Comparison of ENCODE assay signal across 9 cellular contexts in the genomic region with DNA sequence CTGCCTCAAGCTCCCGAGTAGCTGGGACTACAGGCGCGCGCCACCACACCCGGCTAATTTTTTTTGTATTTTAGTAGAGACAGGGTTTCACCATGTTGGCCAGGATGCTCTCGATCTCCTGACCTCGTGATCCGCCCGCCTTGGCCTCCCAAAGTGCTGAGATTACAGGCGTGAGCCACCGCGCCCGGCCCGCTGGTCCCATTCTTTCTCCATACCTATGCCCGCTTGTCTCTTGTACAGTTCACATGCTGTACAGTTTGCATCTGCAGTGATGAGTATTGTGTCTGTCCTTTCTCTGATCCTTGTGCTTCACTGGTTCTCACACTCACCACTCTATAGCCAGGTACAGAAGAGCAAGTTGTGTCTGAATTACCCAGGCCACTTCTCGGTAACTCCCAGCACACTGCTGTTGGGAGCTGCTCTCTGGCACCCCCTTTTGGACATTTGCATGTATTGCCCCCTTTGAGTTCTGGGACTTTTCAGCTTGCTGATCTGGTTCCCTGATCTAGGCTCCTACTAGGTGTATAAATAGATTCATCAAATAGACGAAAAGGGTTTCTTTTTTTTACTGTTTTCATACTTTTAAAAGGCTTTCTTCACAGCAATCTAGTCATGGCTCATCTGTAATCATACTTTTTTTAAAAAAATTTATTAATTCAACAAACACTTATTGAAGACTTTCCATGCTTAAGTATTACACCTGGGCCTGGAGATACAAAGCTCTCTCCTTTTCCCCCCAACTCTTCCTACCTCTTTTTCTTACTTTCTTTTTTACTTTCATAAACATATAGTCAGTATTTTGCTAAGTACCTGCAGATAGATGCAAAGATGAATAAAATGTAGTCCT. TPM values are rescaled to one million over a fixed set of nuclear protein-coding genes. Genes with fewer than 3 reads are reported as not detected.
DNase-seq lines count a peak whose midpoint lies in the region; ATAC-seq and TF ChIP-seq lines count a peak whose summit lies in the region.
"Had no signal": no experiment of that assay in that cellular context is flagged by ENCODE, and none has a peak within 500 bp of the region (broad histone marks: within the 10 kb centered on the region; RNA-seq: fewer than 3 reads in every experiment).

No MANE protein-coding gene starts in this region.

- CTCF ChIA-PET in SK-N-SH (lab: Yijun Ruan, JAX): interaction anchor here (0.6 to 6.4 kb wide), 44 partner anchors 9 to 530 kb away, joined by 3 to 58 read pairs (median 4); no protein-coding TSS in a partner anchor

- H3K36me3 ChIP-seq in MG63: no peaks in the 10 kb centered on the region
- no peaks in the 10 kb centered on the region for H3K36me3 ChIP-seq in SK-N-SH (replicated peaks in 1 of 2; ENCODE audit: control insufficient read depth in 1 of 2, insufficient read depth in 2 of 2, low read length in 1 of 2)
- H3K36me3 ChIP-seq in psoas muscle (ENCODE audit: insufficient read depth in 1 of 2, low read depth in 1 of 2): no peaks in the 10 kb centered on the region

- no peaks in the 10 kb centered on the region for H3K27me3 Mint-ChIP-seq in glutamatergic neuron (ENCODE audit: unreplicated experiment)

- H3K27ac ChIP-seq in SK-N-SH (ENCODE audit: low read depth in 2 of 2, low read length in 1 of 2) (no peak overlapping the region), psoas muscle (no peak overlapping the region)
- H3K27ac ChIP-seq: SK-N-MC had no signal

- DNase-seq in COLO829 (ENCODE audit: low spot score): peak; percentile 41
- DNase-seq in MG63: peak; percentile 25
- peak; percentile 70 for DNase-seq in SK-N-SH
- peak; percentile 59 for DNase-seq in activated naive CD4-positive, alpha-beta T cell treated with anti-CD3 and anti-CD28 coated beads, Interleukin-2, amount 50 U/mL, for 16 hours
- peak; percentile 62 for DNase-seq in glutamatergic neuron
- DNase-seq in psoas muscle: peak in 1 of 2 donors; percentile 56

- H3K4me2 ChIP-seq in SK-N-SH: no peak overlapping the region

- no peaks in the 10 kb centered on the region for H3K36me3 Mint-ChIP-seq in glutamatergic neuron (ENCODE audit: unreplicated experiment)

- no peaks in the 10 kb centered on the region for H3K4me1 Mint-ChIP-seq in glutamatergic neuron (ENCODE audit: low read depth, unreplicated experiment)

- H3K9me2 ChIP-seq in SK-N-SH: no peaks in the 10 kb centered on the region

- H3K27me3 ChIP-seq in MG63: no peaks in the 10 kb centered on the region
- H3K27me3 ChIP-seq in SK-N-SH (ENCODE audit: insufficient read depth): no peaks in the 10 kb centered on the region; the same call in 1 of the 2 replicates
- peaks cover 0 to 3% (median 0%) of the 10 kb centered on the region in 3 donors for H3K27me3 ChIP-seq in psoas muscle (ENCODE audit: insufficient read depth in 3 of 3, low read length in 2 of 3)

- H4K20me1 ChIP-seq in SK-N-SH (ENCODE audit: insufficient read depth): no peaks in the 10 kb centered on the region

- H3F3A ChIP-seq in SK-N-SH (replicated peaks; ENCODE audit: insufficient read depth): no peaks in the 10 kb centered on the region

- TF ChIP-seq CTCF in SK-N-SH (IDR thresholded peaks at IDR 0.05) (peak; percentile 99), glutamatergic neuron (IDR thresholded peaks at IDR 0.05; ENCODE audit: partially characterized antibody, unreplicated experiment) (peak; percentile 90), psoas muscle (IDR thresholded peaks at IDR 0.05) (peak; percentile 60)

- no peak overlapping the region for H3K4me3 Mint-ChIP-seq in glutamatergic neuron (ENCODE audit: unreplicated experiment)

- no peak overlapping the region for H2AFZ ChIP-seq in SK-N-SH (ENCODE audit: low read depth)

- H3K4me3 ChIP-seq in MG63: no peak overlapping the region
- H3K4me3 ChIP-seq in SK-N-SH (ENCODE audit: low read depth in 2 of 2, low read length in 1 of 2): no peak overlapping the region; a peak in 1 of 4 replicates
- H3K4me3 ChIP-seq in psoas muscle: no peak overlapping the region
- H3K4me3 ChIP-seq: SK-N-MC had no signal

- TF ChIP-seq POLR2A in GM18505 (IDR thresholded peaks at IDR 0.05; ENCODE audit: borderline replicate concordance, extremely low read depth, insufficient read depth, insufficient read length): no peak

- no peaks in the 10 kb centered on the region for H3K79me2 ChIP-seq in SK-N-SH (ENCODE audit: insufficient read depth)

- intact Hi-C loops in psoas muscle (cut with DNase I): loop anchor here in 1 of 2 donors (10.0 kb wide), 1 partner anchor 176 kb away; no protein-coding TSS in a partner anchor

- TF ChIP-seq EP300 in SK-N-SH (IDR thresholded peaks at IDR 0.05; ENCODE audit: borderline replicate concordance in 1 of 2, low read depth in 1 of 2, low read length in 1 of 2): no peak

- WGBS in SK-N-SH (ENCODE audit: low lambda C conversion rate): 80% methylated on average over 17 of the region's 17 CpGs
- WGBS in psoas muscle, 3 donors: 84 to 86% (median 86%) methylated on average over 17 of the region's 17 CpGs

- H3K9ac ChIP-seq in SK-N-SH: no peak overlapping the region

- peak; percentile 86 for TF ChIP-seq RAD21 in SK-N-SH (IDR thresholded peaks at IDR 0.05; ENCODE audit: low read length)

- ATAC-seq in GM21390 (IDR thresholded peaks at IDR 0.05; ENCODE audit: unreplicated experiment): peak; percentile 74
- peak in 2 of 4 donors; percentile 43 to 47 for ATAC-seq in psoas muscle
- ATAC-seq in GM18505 (IDR thresholded peaks at IDR 0.05; ENCODE audit: unreplicated experiment): no peak

- H3K4me1 ChIP-seq in SK-N-SH (ENCODE audit: control insufficient read depth in 1 of 2, insufficient read depth in 2 of 2, low read depth in 1 of 2, low read length in 1 of 2) (no peaks in the 10 kb centered on the region; a peak in 1 of 4 replicates), psoas muscle (no peaks in the 10 kb centered on the region)

- H3K9me3 ChIP-seq in MG63 (no peaks in the 10 kb centered on the region), SK-N-SH (no peaks in the 10 kb centered on the region), psoas muscle (no peaks in the 10 kb centered on the region)

- POLR2A ChIA-PET in SK-N-SH (lab: Yijun Ruan, JAX): no interaction called here

- peak overlapping the region; percentile 35 for H3K27ac Mint-ChIP-seq in glutamatergic neuron (ENCODE audit: unreplicated experiment)

- H3K9me3 Mint-ChIP-seq in glutamatergic neuron (ENCODE audit: unreplicated experiment): no peaks in the 10 kb centered on the region

TF ChIP-seq in SK-N-SH, 30 proteins besides CTCF, POLR2A, EP300 and RAD21 (continues in another document):
- no peak for TF ChIP-seq GATA2 (CRISPR knock-in tag; IDR thresholded peaks at IDR 0.05)
- no peak for TF ChIP-seq POLR2AphosphoS5 (IDR thresholded peaks at IDR 0.05; ENCODE audit: low read depth, low read length)
- TF ChIP-seq SMC3 (IDR thresholded peaks at IDR 0.05; ENCODE audit: low read depth, low read length): peak; percentile 92
- no peak for TF ChIP-seq YY1 (IDR thresholded peaks at IDR 0.05; ENCODE audit: low read depth)
- TF ChIP-seq, protein P1, sequence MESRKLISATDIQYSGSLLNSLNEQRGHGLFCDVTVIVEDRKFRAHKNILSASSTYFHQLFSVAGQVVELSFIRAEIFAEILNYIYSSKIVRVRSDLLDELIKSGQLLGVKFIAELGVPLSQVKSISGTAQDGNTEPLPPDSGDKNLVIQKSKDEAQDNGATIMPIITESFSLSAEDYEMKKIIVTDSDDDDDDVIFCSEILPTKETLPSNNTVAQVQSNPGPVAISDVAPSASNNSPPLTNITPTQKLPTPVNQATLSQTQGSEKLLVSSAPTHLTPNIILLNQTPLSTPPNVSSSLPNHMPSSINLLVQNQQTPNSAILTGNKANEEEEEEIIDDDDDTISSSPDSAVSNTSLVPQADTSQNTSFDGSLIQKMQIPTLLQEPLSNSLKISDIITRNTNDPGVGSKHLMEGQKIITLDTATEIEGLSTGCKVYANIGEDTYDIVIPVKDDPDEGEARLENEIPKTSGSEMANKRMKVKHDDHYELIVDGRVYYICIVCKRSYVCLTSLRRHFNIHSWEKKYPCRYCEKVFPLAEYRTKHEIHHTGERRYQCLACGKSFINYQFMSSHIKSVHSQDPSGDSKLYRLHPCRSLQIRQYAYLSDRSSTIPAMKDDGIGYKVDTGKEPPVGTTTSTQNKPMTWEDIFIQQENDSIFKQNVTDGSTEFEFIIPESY (IDR thresholded peaks at IDR 0.05; ENCODE audit: borderline replicate concordance, low read depth): no peak
- TF ChIP-seq, protein P2, sequence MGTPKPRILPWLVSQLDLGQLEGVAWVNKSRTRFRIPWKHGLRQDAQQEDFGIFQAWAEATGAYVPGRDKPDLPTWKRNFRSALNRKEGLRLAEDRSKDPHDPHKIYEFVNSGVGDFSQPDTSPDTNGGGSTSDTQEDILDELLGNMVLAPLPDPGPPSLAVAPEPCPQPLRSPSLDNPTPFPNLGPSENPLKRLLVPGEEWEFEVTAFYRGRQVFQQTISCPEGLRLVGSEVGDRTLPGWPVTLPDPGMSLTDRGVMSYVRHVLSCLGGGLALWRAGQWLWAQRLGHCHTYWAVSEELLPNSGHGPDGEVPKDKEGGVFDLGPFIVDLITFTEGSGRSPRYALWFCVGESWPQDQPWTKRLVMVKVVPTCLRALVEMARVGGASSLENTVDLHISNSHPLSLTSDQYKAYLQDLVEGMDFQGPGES (IDR thresholded peaks at IDR 0.05; ENCODE audit: low read depth, low read length): no peak
- TF ChIP-seq RXRA (IDR thresholded peaks at IDR 0.05; ENCODE audit: borderline replicate concordance, low read depth): no peak
- no peak for TF ChIP-seq CHD2 (IDR thresholded peaks at IDR 0.05; ENCODE audit: low read length, partially characterized antibody)
- TF ChIP-seq RCOR1 (IDR thresholded peaks at IDR 0.05; ENCODE audit: low read length): no peak
- TF ChIP-seq NRF1 (IDR thresholded peaks at IDR 0.05; ENCODE audit: low read depth, low read length): 0 out of 2 replicates have a peak, but pooled peaks have one; percentile 3
- TF ChIP-seq, protein P3, sequence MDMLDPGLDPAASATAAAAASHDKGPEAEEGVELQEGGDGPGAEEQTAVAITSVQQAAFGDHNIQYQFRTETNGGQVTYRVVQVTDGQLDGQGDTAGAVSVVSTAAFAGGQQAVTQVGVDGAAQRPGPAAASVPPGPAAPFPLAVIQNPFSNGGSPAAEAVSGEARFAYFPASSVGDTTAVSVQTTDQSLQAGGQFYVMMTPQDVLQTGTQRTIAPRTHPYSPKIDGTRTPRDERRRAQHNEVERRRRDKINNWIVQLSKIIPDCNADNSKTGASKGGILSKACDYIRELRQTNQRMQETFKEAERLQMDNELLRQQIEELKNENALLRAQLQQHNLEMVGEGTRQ (IDR thresholded peaks at IDR 0.05; ENCODE audit: borderline replicate concordance, low read depth, low read length): no peak
- TF ChIP-seq EZH2phosphoT487 (IDR thresholded peaks at IDR 0.05; ENCODE audit: borderline replicate concordance, low read depth): no peak
- TF ChIP-seq TAF1 (IDR thresholded peaks at IDR 0.05; ENCODE audit: borderline replicate concordance, low read depth, low read length): no peak

RNA-seq across cellular contexts. Expression of a gene that starts 53.5 kb away (rescaled TPM):
- not detected in 2 replicates for total RNA-seq in MG63 (2014; rRNA removed; shearing (Covaris generic); ENCODE audit: low replicate concordance)
- polyA plus RNA-seq in SK-N-SH (2012; rRNA removed): not detected in 2 replicates
- 0.01 and 0.03 TPM in 2 replicates for polyA plus RNA-seq in SK-N-SH (2012; cell fraction: cytosol; rRNA removed)
- polyA plus RNA-seq in SK-N-SH (2012; cell fraction: nucleus; rRNA removed): not detected in 2 replicates
- total RNA-seq in glutamatergic neuron (ENCODE audit: unreplicated experiment): not detected
- total RNA-seq in psoas muscle: 1 to 10 TPM in 2 of 4 donors, under 1 TPM in 2; 0.83 to 2.1 (median 1.2) TPM
- polyA plus RNA-seq in psoas muscle: under 1 TPM; 0.04 to 0.49 (median 0.38) TPM
